In the genomic region with DNA sequence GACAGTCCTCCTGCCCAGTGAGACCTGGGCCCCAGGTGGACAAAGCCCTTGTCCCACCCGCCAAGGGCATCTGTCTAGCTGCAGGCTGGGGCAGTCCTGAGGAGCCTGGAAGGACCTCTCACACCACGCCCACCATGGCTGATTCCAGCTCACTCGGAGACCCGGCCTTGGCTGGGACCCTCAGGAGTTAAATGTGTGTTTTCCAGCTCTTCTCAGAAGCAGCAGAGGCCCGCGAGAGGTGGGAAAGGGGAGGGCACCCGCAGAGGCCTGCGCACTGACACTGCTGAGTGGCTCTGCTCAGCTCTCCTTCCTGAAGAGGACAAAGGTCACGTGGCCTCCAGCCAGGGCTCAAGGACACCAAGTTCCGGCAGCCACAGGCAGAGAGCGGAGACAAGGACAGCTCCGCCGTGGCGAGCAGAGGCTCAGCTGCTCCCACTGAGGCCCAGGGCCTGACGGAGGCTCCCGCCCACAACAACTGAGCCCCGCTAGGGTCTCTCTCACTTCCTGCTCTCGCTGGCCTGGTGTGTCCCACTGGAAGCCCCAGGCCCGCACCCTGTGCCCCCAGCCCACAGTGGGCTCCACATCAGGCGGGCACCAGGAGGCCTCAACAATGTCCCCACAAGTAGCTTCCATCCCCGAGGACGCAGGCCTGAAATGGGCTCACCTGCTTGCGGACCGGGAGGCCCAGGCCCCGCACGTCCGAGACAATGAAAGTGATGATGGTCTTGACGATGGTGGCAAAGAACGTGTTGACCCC, we compare ENCODE assay signal across 15 cellular contexts. TPM values are rescaled to one million over a fixed set of nuclear protein-coding genes. Genes with fewer than 3 reads are reported as not detected.
DNase-seq lines count a peak whose midpoint lies in the region; ATAC-seq and TF ChIP-seq lines count a peak whose summit lies in the region.
"Had no signal": no experiment of that assay in that cellular context is flagged by ENCODE, and none has a peak within 500 bp of the region (broad histone marks: within the 10 kb centered on the region; RNA-seq: fewer than 3 reads in every experiment).

No MANE protein-coding gene starts in this region.

- H3K4me1 ChIP-seq in cardiac muscle cell (ENCODE audit: low read depth) (peaks cover 11% of the 10 kb centered on the region), thyroid gland (peaks cover 25 to 39% of the 10 kb centered on the region in 2 donors)
- H3K4me1 ChIP-seq: A549 had no signal

- intact Hi-C loops in thyroid gland (cut with DNase I), result no loop called here

- peaks cover 22% of the 10 kb centered on the region for H3K9me3 Mint-ChIP-seq in activated T-cell treated with anti-CD3 and anti-CD28 coated beads, Interleukin-2, amount 50 U/mL, for 24 hours
- H3K9me3 Mint-ChIP-seq in activated CD4-positive, alpha-beta memory T cell treated with anti-CD3 and anti-CD28 coated beads, Interleukin-2, amount 10 ng/mL, durations not matched to agents 7 days and 5 days, result peaks cover 6% of the 10 kb centered on the region

- peaks cover 57% of the 10 kb centered on the region for H3K36me3 Mint-ChIP-seq in activated T-cell treated with anti-CD3 and anti-CD28 coated beads, Interleukin-2, amount 50 U/mL, for 24 hours (ENCODE audit: low read depth)
- peaks cover 50% of the 10 kb centered on the region for H3K36me3 Mint-ChIP-seq in activated CD4-positive, alpha-beta memory T cell treated with anti-CD3 and anti-CD28 coated beads, Interleukin-2, amount 10 ng/mL, durations not matched to agents 7 days and 5 days (ENCODE audit: low read depth)

- no peaks in the 10 kb centered on the region for H3K27me3 Mint-ChIP-seq in activated T-cell treated with anti-CD3 and anti-CD28 coated beads, Interleukin-2, amount 50 U/mL, for 24 hours
- no peaks in the 10 kb centered on the region for H3K27me3 Mint-ChIP-seq in activated CD4-positive, alpha-beta memory T cell treated with anti-CD3 and anti-CD28 coated beads, Interleukin-2, amount 10 ng/mL, durations not matched to agents 7 days and 5 days
- H3K27me3 Mint-ChIP-seq: CD4-positive, alpha-beta memory T cell; memory B cell had no signal

- H3K9me3 ChIP-seq in cardiac muscle cell (ENCODE audit: low read depth) (peaks cover 6% of the 10 kb centered on the region), thyroid gland (no peaks in the 10 kb centered on the region)

- no peaks in the 10 kb centered on the region for H3K4me1 Mint-ChIP-seq in activated T-cell treated with anti-CD3 and anti-CD28 coated beads, Interleukin-2, amount 50 U/mL, for 24 hours (ENCODE audit: low read depth)
- H3K4me1 Mint-ChIP-seq in activated CD4-positive, alpha-beta memory T cell treated with anti-CD3 and anti-CD28 coated beads, Interleukin-2, amount 10 ng/mL, durations not matched to agents 7 days and 5 days, result no peaks in the 10 kb centered on the region
- H3K4me1 Mint-ChIP-seq: CD4-positive, alpha-beta memory T cell had no signal

- WGBS in thyroid gland, 2 donors, result 79 to 84% methylated on average over 15 to 22 of the region's 29 CpGs

- no peaks in the 10 kb centered on the region for H3K36me3 ChIP-seq in cardiac muscle cell
- no peaks in the 10 kb centered on the region for H3K36me3 ChIP-seq in thyroid gland

- CTCF ChIA-PET in activated CD4-positive, alpha-beta memory T cell treated with anti-CD3 and anti-CD28 coated beads, Interleukin-2, amount 10 ng/mL, durations not matched to agents 7 days and 5 days (lab: Charles Lee), result no interaction called here

- H3K4me3 ChIP-seq in cardiac muscle cell (no peak overlapping the region), thyroid gland (replicated peaks in 1 of 3) (no peak overlapping the region)
- H3K4me3 ChIP-seq: A549 had no signal

- H3K27me3 ChIP-seq in cardiac muscle cell (no peaks in the 10 kb centered on the region), thyroid gland (no peaks in the 10 kb centered on the region)

- H3K4me3 Mint-ChIP-seq in activated T-cell treated with anti-CD3 and anti-CD28 coated beads, Interleukin-2, amount 50 U/mL, for 24 hours, result no peak overlapping the region
- no peak overlapping the region for H3K4me3 Mint-ChIP-seq in activated CD4-positive, alpha-beta memory T cell treated with anti-CD3 and anti-CD28 coated beads, Interleukin-2, amount 10 ng/mL, durations not matched to agents 7 days and 5 days
- H3K4me3 Mint-ChIP-seq: CD4-positive, alpha-beta memory T cell; memory B cell had no signal

- TF ChIP-seq CTCF in cardiac muscle cell (IDR thresholded peaks at IDR 0.05; ENCODE audit: low read depth, low read length) (no peak), thyroid gland (IDR thresholded peaks at IDR 0.05) (no peak)

- DNase-seq in activated T-cell treated with anti-CD3 and anti-CD28 coated beads, Interleukin-2, amount 50 U/mL, for 24 hours, result peak; percentile 28
- DNase-seq in activated T-cell treated with anti-CD3 and anti-CD28 coated beads for 4 hours (no peak), cardiac muscle cell (ENCODE audit: low read depth in 1 of 2, low spot score in 1 of 2) (peak in 1 of 2 donors; percentile 83), mesenteric fat pad (ENCODE audit: low spot score) (peak; percentile 82), thyroid gland (peak; percentile 73 to 77), SIG-M5 (lab: John Stamatoyannopoulos, UW) (no peak)
- no peak for DNase-seq in activated CD4-positive, alpha-beta memory T cell treated with anti-CD3 and anti-CD28 coated beads, Interleukin-2, amount 10 ng/mL, durations not matched to agents 7 days and 5 days
- DNase-seq: NCI-H1436, NCI-H226, nucleus accumbens, SHP77 had no signal

- TF ChIP-seq POLR2A in thyroid gland (IDR thresholded peaks at IDR 0.05), result no peak

- no peak for ATAC-seq in HG03196 (IDR thresholded peaks at IDR 0.05; ENCODE audit: unreplicated experiment)
- ATAC-seq: A549 had no signal

- peak overlapping the region; percentile 86 for H3K27ac ChIP-seq in cardiac muscle cell
- peak overlapping the region in 1 of 3 donors; percentile 85 for H3K27ac ChIP-seq in thyroid gland
- H3K27ac ChIP-seq: A549 had no signal

- POLR2A ChIA-PET in activated CD4-positive, alpha-beta memory T cell treated with anti-CD3 and anti-CD28 coated beads, Interleukin-2, amount 10 ng/mL, durations not matched to agents 7 days and 5 days (lab: Charles Lee), result no interaction called here

- H3K27ac Mint-ChIP-seq in activated T-cell treated with anti-CD3 and anti-CD28 coated beads, Interleukin-2, amount 50 U/mL, for 24 hours, result no peak overlapping the region
- no peak overlapping the region for H3K27ac Mint-ChIP-seq in activated CD4-positive, alpha-beta memory T cell treated with anti-CD3 and anti-CD28 coated beads, Interleukin-2, amount 10 ng/mL, durations not matched to agents 7 days and 5 days
- H3K27ac Mint-ChIP-seq: CD4-positive, alpha-beta memory T cell; memory B cell had no signal

RNA-seq across cellular contexts. Expression of a gene that starts 16.9 kb away (rescaled TPM):
- 19.5 and 25.4 TPM in 2 replicates for total RNA-seq in cardiac muscle cell
- polyA plus RNA-seq in cardiac muscle cell, result 35.1 and 50.3 TPM in 2 replicates
- total RNA-seq in mesenteric fat pad, result 21.7 TPM
- 10 to 100 TPM in 3 of 4 donors, 1 to 10 TPM in 1; 7.6 to 15.5 (median 12.2) TPM for total RNA-seq in thyroid gland
- 10 to 100 TPM; 30.0 to 31.2 TPM for total RNA-seq in activated CD4-positive, alpha-beta memory T cell treated with anti-CD3 and anti-CD28 coated beads, Interleukin-2, amount 10 ng/mL, durations not matched to agents 7 days and 5 days

Comparison
In these comparisons a context has a peak if more than half of its experiments do, and no peak if none do; other contexts are left out.
1. DNase-seq: peak in activated T-cell treated with anti-CD3 and anti-CD28 coated beads, Interleukin-2, amount 50 U/mL, for 24 hours (single experiment), mesenteric fat pad (single experiment) and thyroid gland (2 of 2); none in activated T-cell treated with anti-CD3 and anti-CD28 coated beads for 4 hours (single experiment), activated CD4-positive, alpha-beta memory T cell treated with anti-CD3 and anti-CD28 coated beads, Interleukin-2, amount 10 ng/mL, durations not matched to agents 7 days and 5 days (single experiment) and SIG-M5 (single experiment).